8 cellular contexts compared by ENCODE assay signal in genomic region chr9:86246752-86247161, GRCh38. TPM values are rescaled to one million over a fixed set of nuclear protein-coding genes. Genes with fewer than 3 reads are reported as not detected.
DNase-seq lines count a peak whose midpoint lies in the region; ATAC-seq, FAIRE-seq and TF ChIP-seq lines count a peak whose summit lies in the region.

No MANE protein-coding gene starts in this region.

- H3K9me3 Mint-ChIP-seq in Calu3 (ENCODE audit: low read depth, unreplicated experiment), result no peaks in the 10 kb centered on the region
- peaks cover 2% of the 10 kb centered on the region for H3K9me3 Mint-ChIP-seq in activated CD4-positive, alpha-beta memory T cell treated with anti-CD3 and anti-CD28 coated beads for 36 hours

- peaks cover 5% of the 10 kb centered on the region for H3K4me1 Mint-ChIP-seq in Calu3 (ENCODE audit: low read depth, unreplicated experiment)
- H3K4me1 Mint-ChIP-seq in activated CD4-positive, alpha-beta memory T cell treated with anti-CD3 and anti-CD28 coated beads for 36 hours (ENCODE audit: low read depth), result peaks cover 3% of the 10 kb centered on the region

- no peak overlapping the region for H3K4me3 Mint-ChIP-seq in Calu3 (ENCODE audit: low read depth, unreplicated experiment)
- H3K4me3 Mint-ChIP-seq in activated CD4-positive, alpha-beta memory T cell treated with anti-CD3 and anti-CD28 coated beads for 36 hours, result no peak overlapping the region

- DNase-seq in DMS153 treated with DMSO at 0.1 percent for 48 hours (lab: John Stamatoyannopoulos, UW; ENCODE audit: unreplicated experiment) (peak; percentile 34), fibroblast of peridontal ligament (ENCODE audit: extremely low read depth) (peak; percentile 43), D721Med (ENCODE audit: insufficient read length, low spot score) (no peak), Calu3 (no peak)
- no peak for DNase-seq in effector CD4-positive, alpha-beta T cell
- no peak for DNase-seq in activated CD4-positive, alpha-beta memory T cell treated with anti-CD3 and anti-CD28 coated beads for 36 hours

- POLR2A ChIA-PET in activated CD4-positive, alpha-beta memory T cell treated with anti-CD3 and anti-CD28 coated beads for 36 hours (lab: Charles Lee), result no interaction called here

- FAIRE-seq in D721Med (lab: Jason Lieb, UNC), result no peak

- intact Hi-C loops in Calu3 (cut with micrococcal nuclease; ENCODE audit: unreplicated experiment), result no loop called here
- intact Hi-C loops in activated CD4-positive, alpha-beta memory T cell treated with anti-CD3 and anti-CD28 coated beads for 36 hours (cut with micrococcal nuclease), result no loop called here

- no peaks in the 10 kb centered on the region for H3K36me3 Mint-ChIP-seq in Calu3 (ENCODE audit: insufficient read depth, unreplicated experiment)
- no peaks in the 10 kb centered on the region for H3K36me3 Mint-ChIP-seq in activated CD4-positive, alpha-beta memory T cell treated with anti-CD3 and anti-CD28 coated beads for 36 hours

- ATAC-seq in GM19463 (IDR thresholded peaks at IDR 0.05; ENCODE audit: unreplicated experiment), result peak; percentile 92
- ATAC-seq in HG03439 (IDR thresholded peaks at IDR 0.05; ENCODE audit: unreplicated experiment), result peak; percentile 71

- CTCF ChIA-PET in Calu3 (lab: Charles Lee), result no interaction called here
- CTCF ChIA-PET in activated CD4-positive, alpha-beta memory T cell treated with anti-CD3 and anti-CD28 coated beads for 36 hours (lab: Charles Lee), result interaction anchor here (1.7 kb wide), 1 partner anchor 45 kb away, joined by 4 read pairs; no protein-coding TSS in a partner anchor

- no peaks in the 10 kb centered on the region for H3K27me3 Mint-ChIP-seq in Calu3 (ENCODE audit: unreplicated experiment)
- peaks cover 4% of the 10 kb centered on the region for H3K27me3 Mint-ChIP-seq in activated CD4-positive, alpha-beta memory T cell treated with anti-CD3 and anti-CD28 coated beads for 36 hours

- BruUV-seq in Calu3 (replicated peaks; lab: Mats Ljungman, UMichigan), result no TSS peak

- H3K27ac Mint-ChIP-seq in Calu3 (ENCODE audit: unreplicated experiment), result no peak overlapping the region
- no peak overlapping the region for H3K27ac Mint-ChIP-seq in activated CD4-positive, alpha-beta memory T cell treated with anti-CD3 and anti-CD28 coated beads for 36 hours

- no peak for TF ChIP-seq CTCF in D721Med (IDR thresholded peaks at IDR 0.05; ENCODE audit: insufficient read depth, missing control alignments)
- TF ChIP-seq CTCF in Calu3 (IDR thresholded peaks at IDR 0.05; ENCODE audit: unreplicated experiment), result no peak

RNA-seq across cellular contexts. Expression of gene C9orf153, which starts 12.7 kb away (rescaled TPM):
- not detected in 2 replicates for total RNA-seq in Calu3 (2022)
- total RNA-seq in activated CD4-positive, alpha-beta memory T cell treated with anti-CD3 and anti-CD28 coated beads for 36 hours, result under 1 TPM; 0.26 to 0.39 TPM

RNA-seq across cellular contexts. Expression of gene ISCA1, which starts 35.6 kb away (rescaled TPM):
- 12.5 TPM in 2 replicates for total RNA-seq in Calu3 (2022)
- total RNA-seq in activated CD4-positive, alpha-beta memory T cell treated with anti-CD3 and anti-CD28 coated beads for 36 hours, result 10 to 100 TPM; 21.4 to 22.1 TPM

Comparison
In these comparisons a context has a peak if more than half of its experiments do, and no peak if none do; other contexts are left out.
1. DNase-seq: peak in DMS153 treated with DMSO at 0.1 percent for 48 hours (single experiment) and fibroblast of peridontal ligament (single experiment); none in D721Med (single experiment), Calu3 (single experiment), effector CD4-positive, alpha-beta T cell (single experiment) and activated CD4-positive, alpha-beta memory T cell treated with anti-CD3 and anti-CD28 coated beads for 36 hours (single experiment).